Comparison of ENCODE assay signal across 1 cellular context in genomic region chr22:31064369-31064768, GRCh38.
TF ChIP-seq lines count a peak whose summit lies in the region.

No MANE protein-coding gene starts in this region.

TF ChIP-seq in H1, 55 proteins besides CTCF, POLR2A, EP300 and RAD21:
- TF ChIP-seq POU5F1 (IDR thresholded peaks at IDR 0.05; ENCODE audit: low read depth, low read length) (no peak), ATF2 (IDR thresholded peaks at IDR 0.05; ENCODE audit: low read length) (no peak), KDM5A (IDR thresholded peaks at IDR 0.05; ENCODE audit: low read length) (no peak), RXRA (IDR thresholded peaks at IDR 0.05; ENCODE audit: insufficient read depth, low read depth, low read length) (no peak), RFX5 (IDR thresholded peaks at IDR 0.05; ENCODE audit: borderline replicate concordance, low read depth, low read length) (no peak), SIN3A (conservative IDR thresholded peaks at IDR 0.05 in 1 of 2, IDR thresholded peaks at IDR 0.05 in 1 of 2; ENCODE audit: low read depth in 1 of 2, low read length in 2 of 2) (no peak), BCL11A (IDR thresholded peaks at IDR 0.05; ENCODE audit: low read depth in 2 of 2, low read length in 2 of 2) (no peak), GTF2F1 (IDR thresholded peaks at IDR 0.05; ENCODE audit: borderline replicate concordance, low read depth, low read length) (no peak), HDAC2 (IDR thresholded peaks at IDR 0.05; ENCODE audit: borderline replicate concordance in 1 of 2, low read depth in 2 of 2, low read length in 2 of 2) (no peak), RBBP5 (IDR thresholded peaks at IDR 0.05; ENCODE audit: borderline replicate concordance, low read depth, low read length) (no peak), CHD2 (IDR thresholded peaks at IDR 0.05; ENCODE audit: low read length) (no peak), PHF8 (conservative IDR thresholded peaks at IDR 0.05; ENCODE audit: low read depth, low read length) (no peak), YY1 (IDR thresholded peaks at IDR 0.05; ENCODE audit: low read depth, low read length) (no peak), TAF1 (IDR thresholded peaks at IDR 0.05; ENCODE audit: low read depth, low read length) (no peak), TCF12 (IDR thresholded peaks at IDR 0.05; ENCODE audit: low read depth, low read length) (no peak), E2F6 (IDR thresholded peaks at IDR 0.05) (no peak), FOSL1 (IDR thresholded peaks at IDR 0.05; ENCODE audit: insufficient read depth, low read depth, low read length) (no peak), MAX (IDR thresholded peaks at IDR 0.05) (no peak), CEBPB (IDR thresholded peaks at IDR 0.05; ENCODE audit: low read depth, low read length) (no peak)
